ENCODE assay signal across 22 cellular contexts in the genomic region with DNA sequence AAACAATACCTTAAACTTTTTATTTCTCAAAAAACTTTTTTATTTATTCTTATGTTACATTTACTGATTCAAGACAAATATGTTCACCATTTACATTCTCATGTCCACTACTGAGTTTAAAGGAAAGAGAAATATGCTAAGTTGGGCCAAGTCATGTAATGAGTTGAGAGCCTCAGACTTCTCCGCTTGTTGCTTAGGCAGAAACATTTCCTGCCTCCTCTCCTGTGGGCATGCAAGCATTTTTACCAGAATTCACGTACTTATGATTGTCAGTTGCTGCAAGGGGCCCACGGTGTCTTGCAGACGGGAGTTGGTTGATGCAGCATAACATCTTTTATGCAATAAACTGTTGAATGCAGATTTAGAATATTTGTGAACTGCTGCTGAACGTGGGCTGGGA.
"Had no signal": no experiment of that assay in that cellular context is flagged by ENCODE, and none has a peak within 500 bp of the region (broad histone marks: within the 10 kb centered on the region; RNA-seq: fewer than 3 reads in every experiment).

No MANE protein-coding gene starts in this region.

- H3K27me3 Mint-ChIP-seq: activated B cell treated with CpG ODN at 0.5 μM for 24 hours had no signal

- H3K36me3 ChIP-seq: cardiac muscle cell, gastrocnemius medialis, prostate gland, thyroid gland had no signal

- H3K27ac Mint-ChIP-seq: activated B cell treated with CpG ODN at 0.5 μM for 24 hours; activated naive CD4-positive, alpha-beta T cell treated with anti-CD3 and anti-CD28 coated beads for 36 hours; activated naive CD8-positive, alpha-beta T cell treated with anti-CD3 and anti-CD28 coated beads, Interleukin-2, amount 10 ng/mL, durations not matched to agents 7 days and 5 days; natural killer cell; T-helper 1 cell treated with Interleukin-12 subunit alpha and Interleukin-12 subunit beta and Interleukin-4 antibody, amounts not matched to agents 30 μg/mL and 1 μg/mL, for 36 hours had no signal

- H3K4me3 ChIP-seq: cardiac muscle cell, gastrocnemius medialis, prostate gland, thyroid gland had no signal

- H3K4me3 Mint-ChIP-seq: activated B cell treated with CpG ODN at 0.5 μM for 24 hours; activated naive CD4-positive, alpha-beta T cell treated with anti-CD3 and anti-CD28 coated beads for 36 hours; activated naive CD8-positive, alpha-beta T cell treated with anti-CD3 and anti-CD28 coated beads, Interleukin-2, amount 10 ng/mL, durations not matched to agents 7 days and 5 days; natural killer cell; T-helper 1 cell treated with Interleukin-12 subunit alpha and Interleukin-12 subunit beta and Interleukin-4 antibody, amounts not matched to agents 30 μg/mL and 1 μg/mL, for 36 hours had no signal

- H3K9me3 ChIP-seq: gastrocnemius medialis, prostate gland, thyroid gland had no signal

- H3K36me3 Mint-ChIP-seq: activated naive CD8-positive, alpha-beta T cell treated with anti-CD3 and anti-CD28 coated beads, Interleukin-2, amount 10 ng/mL, durations not matched to agents 7 days and 5 days; natural killer cell had no signal

- H3K9me3 Mint-ChIP-seq: activated B cell treated with CpG ODN at 0.5 μM for 24 hours; activated naive CD4-positive, alpha-beta T cell treated with anti-CD3 and anti-CD28 coated beads for 36 hours; activated naive CD8-positive, alpha-beta T cell treated with anti-CD3 and anti-CD28 coated beads, Interleukin-2, amount 10 ng/mL, durations not matched to agents 7 days and 5 days; natural killer cell; T-helper 1 cell treated with Interleukin-12 subunit alpha and Interleukin-12 subunit beta and Interleukin-4 antibody, amounts not matched to agents 30 μg/mL and 1 μg/mL, for 36 hours had no signal

- ATAC-seq: gastrocnemius medialis; natural killer cell; stimulated activated naive CD8-positive, alpha-beta T cell treated with anti-CD3 and anti-CD28 coated beads, Interleukin-15, Interleukin-2, amounts not matched to agents 100 U/mL and 50 U/mL, for 24 hours had no signal

- H3K27me3 ChIP-seq: cardiac muscle cell, gastrocnemius medialis, thyroid gland had no signal

- H3K27ac ChIP-seq: cardiac muscle cell, gastrocnemius medialis, prostate gland had no signal

- H3K4me1 ChIP-seq: prostate gland had no signal

- H3K4me1 Mint-ChIP-seq: natural killer cell had no signal

- DNase-seq: activated B cell treated with CpG ODN at 0.5 μM for 24 hours; activated CD4-positive, alpha-beta T cell treated with anti-CD3 and anti-CD28 coated beads for 4 hours; activated CD4-positive, alpha-beta T cell treated with anti-CD3 and anti-CD28 coated beads, Interleukin-2, amount 50 U/mL, for 48 hours; activated naive CD4-positive, alpha-beta T cell treated with anti-CD3 and anti-CD28 coated beads for 36 hours; activated naive CD8-positive, alpha-beta T cell treated with anti-CD3 and anti-CD28 coated beads, Interleukin-2, amount 10 ng/mL, durations not matched to agents 7 days and 5 days; activated T-cell treated with anti-CD3 and anti-CD28 coated beads, Interleukin-2, amount 50 U/mL, for 48 hours; amygdala; dermis blood vessel endothelial cell; effector CD8-positive, alpha-beta T cell; erythroblast; gastrocnemius medialis; hypothalamus; mammary epithelial cell; midbrain; natural killer cell; stimulated activated CD4-positive, alpha-beta T cell treated with anti-CD3 and anti-CD28 coated beads, Interleukin-4, amount 100 ng/mL, for 24 hours; stimulated activated naive CD8-positive, alpha-beta T cell treated with anti-CD3 and anti-CD28 coated beads, Interleukin-15, Interleukin-2, amounts not matched to agents 100 U/mL and 50 U/mL, for 24 hours; T1000; thyroid gland had no signal
